ENCODE assay signal across 1 cellular context in the genomic region with DNA sequence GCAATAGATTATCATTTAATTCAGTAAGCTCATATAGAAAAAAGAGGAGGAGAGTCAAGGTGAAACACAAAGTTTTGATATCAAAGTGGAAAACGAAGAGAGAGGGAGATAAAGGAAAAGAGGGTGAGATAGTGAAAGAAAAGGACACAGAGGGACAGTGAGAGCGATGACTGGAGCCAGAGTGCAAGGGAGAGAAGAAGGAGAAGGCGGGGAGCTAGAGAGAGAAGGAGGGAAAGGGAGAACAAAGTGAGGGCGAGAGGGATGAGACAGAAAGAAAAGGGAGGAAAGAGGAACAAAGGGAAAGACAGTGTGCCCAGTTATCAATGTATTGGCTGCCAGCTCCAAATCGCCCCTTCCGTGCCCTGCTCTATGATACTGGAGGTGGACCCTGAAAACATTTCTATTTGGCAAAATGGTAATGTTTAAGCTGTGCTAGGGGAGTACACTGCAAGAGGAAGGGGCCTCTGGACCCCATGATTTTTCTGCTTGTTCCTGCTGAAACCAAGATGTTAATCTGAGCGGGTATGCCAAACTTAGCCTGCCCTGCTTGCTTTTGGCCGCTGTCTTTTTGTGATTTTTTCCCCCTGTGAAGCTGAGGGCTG.
TF ChIP-seq lines count a peak whose summit lies in the region.

No MANE protein-coding gene starts in this region.

TF ChIP-seq in K562, 482 proteins besides CTCF, POLR2A, EP300 and RAD21 (continued from another document and continues in another):
- TF ChIP-seq ZNF449 (CRISPR knock-in tag; IDR thresholded peaks at IDR 0.05) (no peak), L3MBTL2 (IDR thresholded peaks at IDR 0.05) (no peak), STAT6 (CRISPR knock-in tag; IDR thresholded peaks at IDR 0.05) (no peak), CREBBP (IDR thresholded peaks at IDR 0.05; ENCODE audit: low read depth, low read length) (no peak), ZNF707 (CRISPR knock-in tag; conservative IDR thresholded peaks at IDR 0.05) (no peak), TCF7L2 (IDR thresholded peaks at IDR 0.05; ENCODE audit: low read depth, low read length) (no peak), SRSF9 (IDR thresholded peaks at IDR 0.05; ENCODE audit: borderline replicate concordance, low read depth, low read length) (no peak), CXXC5 (CRISPR knock-in tag; IDR thresholded peaks at IDR 0.05) (no peak), HES1 (IDR thresholded peaks at IDR 0.05; ENCODE audit: low read depth) (no peak), ZNF431 (CRISPR knock-in tag; IDR thresholded peaks at IDR 0.05) (no peak), PCBP1 (IDR thresholded peaks at IDR 0.05; ENCODE audit: low read depth, low read length, poor library complexity, severe bottlenecking) (no peak), FIP1L1 (IDR thresholded peaks at IDR 0.05; ENCODE audit: low read depth, low read length, poor library complexity, severe bottlenecking) (no peak), KLF16 (IDR thresholded peaks at IDR 0.05) (no peak), SMARCB1 (IDR thresholded peaks at IDR 0.05; ENCODE audit: insufficient read length, low read depth) (no peak), KAT7 (CRISPR knock-in tag; IDR thresholded peaks at IDR 0.05; ENCODE audit: borderline replicate concordance) (no peak), TAL1 (IDR thresholded peaks at IDR 0.05) (no peak), MIER1 (IDR thresholded peaks at IDR 0.05; ENCODE audit: low read depth) (no peak), ZBED1 (IDR thresholded peaks at IDR 0.05) (no peak), RERE (CRISPR knock-in tag; IDR thresholded peaks at IDR 0.05; ENCODE audit: borderline replicate concordance) (no peak), NFYB (IDR thresholded peaks at IDR 0.05; ENCODE audit: extremely low read depth, insufficient read length) (no peak), SFPQ (IDR thresholded peaks at IDR 0.05; ENCODE audit: low read depth, low read length) (no peak), MCM3 (IDR thresholded peaks at IDR 0.05) (no peak), TRIM28 (IDR thresholded peaks at IDR 0.05) (no peak), NCOA4 (IDR thresholded peaks at IDR 0.05; ENCODE audit: partially characterized antibody) (peak; percentile 61), ARNT (IDR thresholded peaks at IDR 0.05) (peak; percentile 20 to 30; a peak in 2 of 4 replicates), MECOM (CRISPR knock-in tag; IDR thresholded peaks at IDR 0.05) (no peak), ESRRB (CRISPR knock-in tag; IDR thresholded peaks at IDR 0.05; ENCODE audit: borderline replicate concordance) (no peak), DACH1 (IDR thresholded peaks at IDR 0.05; ENCODE audit: partially characterized antibody) (no peak), U2AF1 (optimal IDR thresholded peaks at IDR 0.05; ENCODE audit: low read depth, low read length) (no peak), SP1 (CRISPR knock-in tag; IDR thresholded peaks at IDR 0.05) (no peak), ZNF57 (CRISPR knock-in tag; IDR thresholded peaks at IDR 0.05) (no peak), SAFB2 (IDR thresholded peaks at IDR 0.05; ENCODE audit: borderline replicate concordance, low read depth, low read length, severe bottlenecking) (no peak), ILK (tag; IDR thresholded peaks at IDR 0.05; ENCODE audit: borderline replicate concordance, low read depth) (no peak), NR2C2 (CRISPR knock-in tag; IDR thresholded peaks at IDR 0.05) (no peak), NR2C2 (tag; IDR thresholded peaks at IDR 0.05) (no peak), KLF13 (tag; IDR thresholded peaks at IDR 0.05; ENCODE audit: borderline replicate concordance, low read depth) (no peak)
- TF ChIP-seq, protein P1, sequence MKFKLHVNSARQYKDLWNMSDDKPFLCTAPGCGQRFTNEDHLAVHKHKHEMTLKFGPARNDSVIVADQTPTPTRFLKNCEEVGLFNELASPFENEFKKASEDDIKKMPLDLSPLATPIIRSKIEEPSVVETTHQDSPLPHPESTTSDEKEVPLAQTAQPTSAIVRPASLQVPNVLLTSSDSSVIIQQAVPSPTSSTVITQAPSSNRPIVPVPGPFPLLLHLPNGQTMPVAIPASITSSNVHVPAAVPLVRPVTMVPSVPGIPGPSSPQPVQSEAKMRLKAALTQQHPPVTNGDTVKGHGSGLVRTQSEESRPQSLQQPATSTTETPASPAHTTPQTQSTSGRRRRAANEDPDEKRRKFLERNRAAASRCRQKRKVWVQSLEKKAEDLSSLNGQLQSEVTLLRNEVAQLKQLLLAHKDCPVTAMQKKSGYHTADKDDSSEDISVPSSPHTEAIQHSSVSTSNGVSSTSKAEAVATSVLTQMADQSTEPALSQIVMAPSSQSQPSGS (CRISPR knock-in tag; IDR thresholded peaks at IDR 0.05) = no peak
- TF ChIP-seq, protein P2, sequence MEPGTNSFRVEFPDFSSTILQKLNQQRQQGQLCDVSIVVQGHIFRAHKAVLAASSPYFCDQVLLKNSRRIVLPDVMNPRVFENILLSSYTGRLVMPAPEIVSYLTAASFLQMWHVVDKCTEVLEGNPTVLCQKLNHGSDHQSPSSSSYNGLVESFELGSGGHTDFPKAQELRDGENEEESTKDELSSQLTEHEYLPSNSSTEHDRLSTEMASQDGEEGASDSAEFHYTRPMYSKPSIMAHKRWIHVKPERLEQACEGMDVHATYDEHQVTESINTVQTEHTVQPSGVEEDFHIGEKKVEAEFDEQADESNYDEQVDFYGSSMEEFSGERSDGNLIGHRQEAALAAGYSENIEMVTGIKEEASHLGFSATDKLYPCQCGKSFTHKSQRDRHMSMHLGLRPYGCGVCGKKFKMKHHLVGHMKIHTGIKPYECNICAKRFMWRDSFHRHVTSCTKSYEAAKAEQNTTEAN (CRISPR knock-in tag; IDR thresholded peaks at IDR 0.05) = no peak
- TF ChIP-seq, protein P3, sequence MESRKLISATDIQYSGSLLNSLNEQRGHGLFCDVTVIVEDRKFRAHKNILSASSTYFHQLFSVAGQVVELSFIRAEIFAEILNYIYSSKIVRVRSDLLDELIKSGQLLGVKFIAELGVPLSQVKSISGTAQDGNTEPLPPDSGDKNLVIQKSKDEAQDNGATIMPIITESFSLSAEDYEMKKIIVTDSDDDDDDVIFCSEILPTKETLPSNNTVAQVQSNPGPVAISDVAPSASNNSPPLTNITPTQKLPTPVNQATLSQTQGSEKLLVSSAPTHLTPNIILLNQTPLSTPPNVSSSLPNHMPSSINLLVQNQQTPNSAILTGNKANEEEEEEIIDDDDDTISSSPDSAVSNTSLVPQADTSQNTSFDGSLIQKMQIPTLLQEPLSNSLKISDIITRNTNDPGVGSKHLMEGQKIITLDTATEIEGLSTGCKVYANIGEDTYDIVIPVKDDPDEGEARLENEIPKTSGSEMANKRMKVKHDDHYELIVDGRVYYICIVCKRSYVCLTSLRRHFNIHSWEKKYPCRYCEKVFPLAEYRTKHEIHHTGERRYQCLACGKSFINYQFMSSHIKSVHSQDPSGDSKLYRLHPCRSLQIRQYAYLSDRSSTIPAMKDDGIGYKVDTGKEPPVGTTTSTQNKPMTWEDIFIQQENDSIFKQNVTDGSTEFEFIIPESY (CRISPR knock-in tag; IDR thresholded peaks at IDR 0.05) = no peak
- TF ChIP-seq, protein P4, sequence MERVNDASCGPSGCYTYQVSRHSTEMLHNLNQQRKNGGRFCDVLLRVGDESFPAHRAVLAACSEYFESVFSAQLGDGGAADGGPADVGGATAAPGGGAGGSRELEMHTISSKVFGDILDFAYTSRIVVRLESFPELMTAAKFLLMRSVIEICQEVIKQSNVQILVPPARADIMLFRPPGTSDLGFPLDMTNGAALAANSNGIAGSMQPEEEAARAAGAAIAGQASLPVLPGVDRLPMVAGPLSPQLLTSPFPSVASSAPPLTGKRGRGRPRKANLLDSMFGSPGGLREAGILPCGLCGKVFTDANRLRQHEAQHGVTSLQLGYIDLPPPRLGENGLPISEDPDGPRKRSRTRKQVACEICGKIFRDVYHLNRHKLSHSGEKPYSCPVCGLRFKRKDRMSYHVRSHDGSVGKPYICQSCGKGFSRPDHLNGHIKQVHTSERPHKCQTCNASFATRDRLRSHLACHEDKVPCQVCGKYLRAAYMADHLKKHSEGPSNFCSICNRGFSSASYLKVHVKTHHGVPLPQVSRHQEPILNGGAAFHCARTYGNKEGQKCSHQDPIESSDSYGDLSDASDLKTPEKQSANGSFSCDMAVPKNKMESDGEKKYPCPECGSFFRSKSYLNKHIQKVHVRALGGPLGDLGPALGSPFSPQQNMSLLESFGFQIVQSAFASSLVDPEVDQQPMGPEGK (CRISPR knock-in tag; IDR thresholded peaks at IDR 0.05; ENCODE audit: borderline replicate concordance) = no peak
